In genomic region chr7:91135300-91135699, GRCh38 we compare ENCODE assay signal across 31 cellular contexts.
"Had no signal": no experiment of that assay in that cellular context is flagged by ENCODE, and none has a peak within 500 bp of the region (broad histone marks: within the 10 kb centered on the region; RNA-seq: fewer than 3 reads in every experiment).

No MANE protein-coding gene starts in this region.

- H3K36me3 Mint-ChIP-seq: activated naive CD4-positive, alpha-beta T cell treated with anti-CD3 and anti-CD28 coated beads, Interleukin-2, amount 50 U/mL, for 72 hours had no signal

- H3K27me3 Mint-ChIP-seq: activated naive CD8-positive, alpha-beta T cell treated with anti-CD3 and anti-CD28 coated beads, Interleukin-2, amount 50 U/mL, for 24 hours; central memory CD8-positive, alpha-beta T cell had no signal

- H3K4me1 ChIP-seq: ascending aorta, body of pancreas, Peyer's patch had no signal

- ATAC-seq: activated CD8-positive, alpha-beta T cell treated with anti-CD3 and anti-CD28 coated beads, Interleukin-2, amount 10 ng/mL, durations not matched to agents 7 days and 5 days; activated naive CD4-positive, alpha-beta T cell treated with anti-CD3 and anti-CD28 coated beads, Interleukin-2, amount 50 U/mL, for 72 hours; activated naive CD8-positive, alpha-beta T cell treated with anti-CD3 and anti-CD28 coated beads, Interleukin-2, amount 50 U/mL, for 24 hours; body of pancreas had no signal

- H3K4me1 Mint-ChIP-seq: activated naive CD8-positive, alpha-beta T cell treated with anti-CD3 and anti-CD28 coated beads, Interleukin-2, amount 50 U/mL, for 24 hours; central memory CD8-positive, alpha-beta T cell had no signal

- H3K36me3 ChIP-seq: ascending aorta, Peyer's patch had no signal

- DNase-seq: activated CD4-positive, alpha-beta T cell treated with anti-CD3 and anti-CD28 coated beads for 48 hours; activated CD4-positive, alpha-beta T cell treated with anti-CD3 and anti-CD28 coated beads, Interleukin-2, amount 50 U/mL, for 4 hours; activated CD4-positive, CD25-positive, alpha-beta regulatory T cell treated with anti-CD3 and anti-CD28 coated beads, Interleukin-2, amount 50 U/mL, for 72 hours; activated CD8-positive, alpha-beta memory T cell treated with anti-CD3 and anti-CD28 coated beads, Interleukin-2, amount 50 U/mL, for 48 hours; activated CD8-positive, alpha-beta T cell treated with anti-CD3 and anti-CD28 coated beads, Interleukin-2, amount 10 ng/mL, durations not matched to agents 7 days and 5 days; activated effector memory CD4-positive, alpha-beta T cell treated with anti-CD3 and anti-CD28 coated beads, Interleukin-2, amount 50 U/mL, for 16 hours; activated naive CD4-positive, alpha-beta T cell treated with Interleukin-2 at 50 U/mL for 16 hours; activated naive CD8-positive, alpha-beta T cell treated with anti-CD3 and anti-CD28 coated beads, Interleukin-2, amount 50 U/mL, for 24 hours; activated T-cell treated with anti-CD3 and anti-CD28 coated beads, Interleukin-2, amount 50 U/mL, for 1 hour; amniotic stem cell; body of pancreas; Kasumi-1; NCI-H1105 treated with DMSO at 0.1 percent for 48 hours; NCI-H1436 treated with DMSO at 0.1 percent for 48 hours; NCI-H187 treated with DMSO at 0.1 percent for 48 hours; NCI-H2081 treated with DMSO at 0.1 percent for 48 hours; NCI-H2171; NCI-H2227 treated with DMSO at 0.1 percent for 48 hours; NCI-H446 treated with DMSO at 0.1 percent for 48 hours; NCI-H524 treated with DMSO at 0.1 percent for 48 hours; NCI-H774; NK-92 treated with Interleukin-12 subunit alpha and Interleukin-12 subunit beta, amount 100 ng/mL, for 24 hours; Peyer's patch; SHP77 treated with DMSO at 0.1 percent for 48 hours had no signal

- H3K27ac ChIP-seq: ascending aorta, body of pancreas, Peyer's patch, RWPE1 had no signal

- H3K27ac Mint-ChIP-seq: activated CD8-positive, alpha-beta T cell treated with anti-CD3 and anti-CD28 coated beads, Interleukin-2, amount 10 ng/mL, durations not matched to agents 7 days and 5 days; activated naive CD4-positive, alpha-beta T cell treated with anti-CD3 and anti-CD28 coated beads, Interleukin-2, amount 50 U/mL, for 72 hours; activated naive CD8-positive, alpha-beta T cell treated with anti-CD3 and anti-CD28 coated beads, Interleukin-2, amount 50 U/mL, for 24 hours; activated T-helper 1 cell treated with anti-CD3 and anti-CD28 coated beads, Interleukin-12 subunit alpha, Interleukin-12 subunit beta, Interleukin-2, Interleukin-4 antibody, amounts not matched to agents 30 ng/mL and 10 ng/mL and 1 ng/mL, durations not matched to agents 14 hours and 24 hours and 36 hours; T-helper 1 cell treated with Interleukin-12 subunit alpha and Interleukin-12 subunit beta and Interleukin-4 antibody, amounts not matched to agents 30 μg/mL and 1 μg/mL, for 36 hours had no signal

- H3K4me3 Mint-ChIP-seq: activated CD8-positive, alpha-beta T cell treated with anti-CD3 and anti-CD28 coated beads, Interleukin-2, amount 10 ng/mL, durations not matched to agents 7 days and 5 days; activated naive CD8-positive, alpha-beta T cell treated with anti-CD3 and anti-CD28 coated beads, Interleukin-2, amount 50 U/mL, for 24 hours; activated T-helper 1 cell treated with anti-CD3 and anti-CD28 coated beads, Interleukin-12 subunit alpha, Interleukin-12 subunit beta, Interleukin-2, Interleukin-4 antibody, amounts not matched to agents 30 ng/mL and 10 ng/mL and 1 ng/mL, durations not matched to agents 14 hours and 24 hours and 36 hours; central memory CD8-positive, alpha-beta T cell; T-helper 1 cell treated with Interleukin-12 subunit alpha and Interleukin-12 subunit beta and Interleukin-4 antibody, amounts not matched to agents 30 μg/mL and 1 μg/mL, for 36 hours had no signal

- H3K27me3 ChIP-seq: ascending aorta, body of pancreas, Peyer's patch had no signal

- H3K4me3 ChIP-seq: ascending aorta, body of pancreas, Peyer's patch had no signal

- H3K9me3 ChIP-seq: ascending aorta, body of pancreas, Peyer's patch had no signal

- H3K9me3 Mint-ChIP-seq: activated naive CD4-positive, alpha-beta T cell treated with anti-CD3 and anti-CD28 coated beads, Interleukin-2, amount 50 U/mL, for 72 hours; activated naive CD8-positive, alpha-beta T cell treated with anti-CD3 and anti-CD28 coated beads, Interleukin-2, amount 50 U/mL, for 24 hours; activated T-helper 1 cell treated with anti-CD3 and anti-CD28 coated beads, Interleukin-12 subunit alpha, Interleukin-12 subunit beta, Interleukin-2, Interleukin-4 antibody, amounts not matched to agents 30 ng/mL and 10 ng/mL and 1 ng/mL, durations not matched to agents 14 hours and 24 hours and 36 hours; T-helper 1 cell treated with Interleukin-12 subunit alpha and Interleukin-12 subunit beta and Interleukin-4 antibody, amounts not matched to agents 30 μg/mL and 1 μg/mL, for 36 hours had no signal

- FAIRE-seq: bronchial epithelial cell had no signal
